ENCODE assay signal across 8 cellular contexts in genomic region chr12:124480469-124481256, GRCh38.
DNase-seq lines count a peak whose midpoint lies in the region; ATAC-seq and TF ChIP-seq lines count a peak whose summit lies in the region.

No MANE protein-coding gene starts in this region.

- peak overlapping the region; percentile 55 for H3K27ac Mint-ChIP-seq in T-helper 2 cell treated with Interferon-gamma antibody and Interleukin-4, amounts not matched to agents 5 μg/mL and 100 μg/mL, for 36 hours

- no peaks in the 10 kb centered on the region for H3K9me3 ChIP-seq in esophagus squamous epithelium
- no peaks in the 10 kb centered on the region for H3K9me3 ChIP-seq in prostate gland

- H3K9me3 Mint-ChIP-seq in T-helper 2 cell treated with Interferon-gamma antibody and Interleukin-4, amounts not matched to agents 5 μg/mL and 100 μg/mL, for 36 hours, result no peaks in the 10 kb centered on the region

- peak; percentile 94 for DNase-seq in EL
- DNase-seq in T-helper 2 cell treated with Interferon-gamma antibody and Interleukin-4, amounts not matched to agents 5 μg/mL and 100 μg/mL, for 36 hours (ENCODE audit: low spot score), result peak; percentile 63
- DNase-seq in esophagus squamous epithelium (lab: John Stamatoyannopoulos, UW), result no peak
- DNase-seq in pulmonary artery endothelial cell (ENCODE audit: low read depth, low spot score), result peak; percentile 7
- DNase-seq in prostate gland (ENCODE audit: low spot score), result no peak
- DNase-seq in NK-92 treated with Interleukin-12 subunit alpha and Interleukin-12 subunit beta, amount 100 ng/mL, for 24 hours (lab: John Stamatoyannopoulos, UW), result no peak

- peaks cover 13 to 95% (median 17%) of the 10 kb centered on the region in 3 donors for H3K36me3 ChIP-seq in esophagus squamous epithelium
- peaks cover 0 to 1% of the 10 kb centered on the region in 2 donors for H3K36me3 ChIP-seq in prostate gland

- ATAC-seq in GM21360 (IDR thresholded peaks at IDR 0.05; ENCODE audit: unreplicated experiment), result peak; percentile 66
- peak; percentile 60 for ATAC-seq in HG03457 (IDR thresholded peaks at IDR 0.05; ENCODE audit: unreplicated experiment)

- WGBS in esophagus squamous epithelium, 2 donors, result 22 to 47% methylated on average over 7 to 11 of the region's 15 CpGs
- WGBS in prostate gland, result 37% methylated on average over 15 of the region's 15 CpGs

- H3K4me1 ChIP-seq in esophagus squamous epithelium, result peaks cover 18 to 27% (median 18%) of the 10 kb centered on the region in 3 donors
- H3K4me1 ChIP-seq in prostate gland (replicated peaks), result peaks cover 4% of the 10 kb centered on the region

- H3K27ac ChIP-seq in esophagus squamous epithelium, result peak overlapping the region in 3 of 4 donors; percentile 30 to 61 (median 46)
- H3K27ac ChIP-seq in prostate gland, result no peak overlapping the region

- H3K4me1 Mint-ChIP-seq in T-helper 2 cell treated with Interferon-gamma antibody and Interleukin-4, amounts not matched to agents 5 μg/mL and 100 μg/mL, for 36 hours (ENCODE audit: low read depth), result peaks cover 19% of the 10 kb centered on the region

- TF ChIP-seq CTCF in esophagus squamous epithelium (IDR thresholded peaks at IDR 0.05) (no peak), prostate gland (IDR thresholded peaks at IDR 0.05) (no peak)

- H3K4me3 ChIP-seq in esophagus squamous epithelium (no peak overlapping the region), prostate gland (no peak overlapping the region)

- no peak overlapping the region for H3K4me3 Mint-ChIP-seq in T-helper 2 cell treated with Interferon-gamma antibody and Interleukin-4, amounts not matched to agents 5 μg/mL and 100 μg/mL, for 36 hours

- intact Hi-C loops in esophagus squamous epithelium (cut with DNase I) (no loop called here), prostate gland (cut with DNase I) (no loop called here)

- no peaks in the 10 kb centered on the region for H3K27me3 Mint-ChIP-seq in T-helper 2 cell treated with Interferon-gamma antibody and Interleukin-4, amounts not matched to agents 5 μg/mL and 100 μg/mL, for 36 hours (ENCODE audit: low read depth)

- TF ChIP-seq POLR2A in esophagus squamous epithelium (IDR thresholded peaks at IDR 0.05) (no peak), prostate gland (IDR thresholded peaks at IDR 0.05) (no peak)

- peaks cover 32% of the 10 kb centered on the region for H3K36me3 Mint-ChIP-seq in T-helper 2 cell treated with Interferon-gamma antibody and Interleukin-4, amounts not matched to agents 5 μg/mL and 100 μg/mL, for 36 hours (ENCODE audit: low read depth)

- no peaks in the 10 kb centered on the region for H3K27me3 ChIP-seq in esophagus squamous epithelium
- no peaks in the 10 kb centered on the region for H3K27me3 ChIP-seq in prostate gland (replicated peaks; ENCODE audit: insufficient read depth)

Comparison
In these comparisons a context has a peak if more than half of its experiments do, and no peak if none do; other contexts are left out.
1. DNase-seq: peak in EL (single experiment), T-helper 2 cell treated with Interferon-gamma antibody and Interleukin-4, amounts not matched to agents 5 μg/mL and 100 μg/mL, for 36 hours (single experiment) and pulmonary artery endothelial cell (single experiment); none in esophagus squamous epithelium (single experiment), prostate gland (single experiment) and NK-92 treated with Interleukin-12 subunit alpha and Interleukin-12 subunit beta, amount 100 ng/mL, for 24 hours (single experiment).
2. H3K27ac ChIP-seq: peak in esophagus squamous epithelium (3 of 4); none in prostate gland (0 of 2).